ENCODE assay signal across 11 cellular contexts in genomic region chr10:70255329-70256299, GRCh38. TPM values are rescaled to one million over a fixed set of nuclear protein-coding genes. Genes with fewer than 3 reads are reported as not detected.
DNase-seq lines count a peak whose midpoint lies in the region; ATAC-seq and TF ChIP-seq lines count a peak whose summit lies in the region.
"Had no signal": no experiment of that assay in that cellular context is flagged by ENCODE, and none has a peak within 500 bp of the region (broad histone marks: within the 10 kb centered on the region; RNA-seq: fewer than 3 reads in every experiment).

No MANE protein-coding gene starts in this region.

- H3K9me3 ChIP-seq in thymus (ENCODE audit: control insufficient read depth) (no peaks in the 10 kb centered on the region), gastroesophageal sphincter (peaks cover 0 to 4% (median 0%) of the 10 kb centered on the region in 3 donors)
- H3K9me3 ChIP-seq: adrenal gland had no signal

- H3K4me3 Mint-ChIP-seq in activated naive CD8-positive, alpha-beta T cell treated with anti-CD3 and anti-CD28 coated beads for 36 hours = peak overlapping the region; percentile 58
- H3K4me3 Mint-ChIP-seq in immature natural killer cell = peak overlapping the region; percentile 21 to 73 (median 67)

- peaks cover 6% of the 10 kb centered on the region for H3K4me1 ChIP-seq in thymus (ENCODE audit: control insufficient read depth, insufficient read depth, low read length)
- peaks cover 0 to 9% (median 0%) of the 10 kb centered on the region in 3 donors for H3K4me1 ChIP-seq in gastroesophageal sphincter
- H3K4me1 ChIP-seq: adrenal gland had no signal

- H3K27ac ChIP-seq in thymus (ENCODE audit: low read depth) (no peak overlapping the region), gastroesophageal sphincter (no peak overlapping the region)
- H3K27ac ChIP-seq: adrenal gland had no signal

- H3K4me3 ChIP-seq in thymus (ENCODE audit: low read length) (peak overlapping the region; percentile 18), gastroesophageal sphincter (peak overlapping the region in 1 of 2 donors; percentile 12)
- H3K4me3 ChIP-seq: adrenal gland had no signal

- no peak overlapping the region for H3K27ac Mint-ChIP-seq in activated naive CD8-positive, alpha-beta T cell treated with anti-CD3 and anti-CD28 coated beads for 36 hours
- no peak overlapping the region for H3K27ac Mint-ChIP-seq in immature natural killer cell

- TF ChIP-seq EP300 in gastroesophageal sphincter (IDR thresholded peaks at IDR 0.05) = no peak

- no peaks in the 10 kb centered on the region for H3K36me3 Mint-ChIP-seq in activated naive CD8-positive, alpha-beta T cell treated with anti-CD3 and anti-CD28 coated beads for 36 hours
- no peaks in the 10 kb centered on the region for H3K36me3 Mint-ChIP-seq in immature natural killer cell

- WGBS in thymus = 6% methylated on average over 73 of the region's 73 CpGs
- WGBS in gastroesophageal sphincter (ENCODE audit: low coverage in 1 of 2), 2 donors = 37 to 49% methylated on average over 13 of the region's 73 CpGs

- no peak for TF ChIP-seq CTCF in gastroesophageal sphincter (IDR thresholded peaks at IDR 0.05)

- DNase-seq in activated CD8-positive, alpha-beta memory T cell treated with anti-CD3 and anti-CD28 coated beads for 24 hours = peak; percentile 68
- DNase-seq in activated CD8-positive, alpha-beta memory T cell treated with anti-CD3 and anti-CD28 coated beads, Interleukin-2, amount 50 U/mL, for 48 hours = no peak
- peak; percentile 19 for DNase-seq in activated naive CD8-positive, alpha-beta T cell treated with anti-CD3 and anti-CD28 coated beads for 36 hours
- DNase-seq in immature natural killer cell (peak; percentile 6 to 21 (median 19)), NCI-H1930 (lab: John Stamatoyannopoulos, UW) (no peak), COR-L47 (lab: John Stamatoyannopoulos, UW) (no peak)
- DNase-seq: NCI-H446 had no signal

- no peaks in the 10 kb centered on the region for H3K9me3 Mint-ChIP-seq in activated naive CD8-positive, alpha-beta T cell treated with anti-CD3 and anti-CD28 coated beads for 36 hours
- no peaks in the 10 kb centered on the region for H3K9me3 Mint-ChIP-seq in immature natural killer cell

- peaks cover 60% of the 10 kb centered on the region for H3K27me3 Mint-ChIP-seq in activated naive CD8-positive, alpha-beta T cell treated with anti-CD3 and anti-CD28 coated beads for 36 hours
- H3K27me3 Mint-ChIP-seq in immature natural killer cell (ENCODE audit: low read depth in 3 of 3) = peaks cover 8 to 15% (median 8%) of the 10 kb centered on the region in 3 donors

- peaks cover 7% of the 10 kb centered on the region for H3K4me1 Mint-ChIP-seq in activated naive CD8-positive, alpha-beta T cell treated with anti-CD3 and anti-CD28 coated beads for 36 hours
- peaks cover 5 to 9% of the 10 kb centered on the region in 2 donors for H3K4me1 Mint-ChIP-seq in immature natural killer cell

- no peaks in the 10 kb centered on the region for H3K36me3 ChIP-seq in thymus (ENCODE audit: control insufficient read depth, insufficient read depth)
- H3K36me3 ChIP-seq in gastroesophageal sphincter = no peaks in the 10 kb centered on the region
- H3K36me3 ChIP-seq: adrenal gland had no signal

- no peak for ATAC-seq in gastroesophageal sphincter

- no peak for TF ChIP-seq POLR2A in gastroesophageal sphincter (IDR thresholded peaks at IDR 0.05)

- H3K27me3 ChIP-seq in thymus (ENCODE audit: control insufficient read depth, insufficient read depth) (peaks cover 27% of the 10 kb centered on the region), gastroesophageal sphincter (peaks cover 60% of the 10 kb centered on the region)

RNA-seq across cellular contexts. Expression of gene PPA1, which starts 22.4 kb away (rescaled TPM):
- 100 to 1,000 TPM; 388 to 397 TPM for total RNA-seq in activated naive CD8-positive, alpha-beta T cell treated with anti-CD3 and anti-CD28 coated beads for 36 hours
- polyA plus RNA-seq in immature natural killer cell (100 to 1,000 TPM in 1 of 3 donors, 10 to 100 TPM in 2; 48.2 to 126 (median 77.8) TPM), thymus (150 TPM)
- 10 to 100 TPM; 45.0 to 91.4 (median 78.6) TPM for total RNA-seq in gastroesophageal sphincter

RNA-seq across cellular contexts. Expression of gene NPFFR1, which starts 28.2 kb away (rescaled TPM):
- not detected for total RNA-seq in activated naive CD8-positive, alpha-beta T cell treated with anti-CD3 and anti-CD28 coated beads for 36 hours
- polyA plus RNA-seq in immature natural killer cell (not detected), thymus (0.21 TPM)
- under 1 TPM in 3 of 4 donors, not detected in 1; under 0.01 to 0.04 (median under 0.01) TPM for total RNA-seq in gastroesophageal sphincter
- total RNA-seq: subcutaneous adipose tissue had no signal

Comparison
In these comparisons a context has a peak if more than half of its experiments do, and no peak if none do; other contexts are left out.
1. DNase-seq: peak in activated CD8-positive, alpha-beta memory T cell treated with anti-CD3 and anti-CD28 coated beads for 24 hours (single experiment), activated naive CD8-positive, alpha-beta T cell treated with anti-CD3 and anti-CD28 coated beads for 36 hours (single experiment) and immature natural killer cell (3 of 3); none in activated CD8-positive, alpha-beta memory T cell treated with anti-CD3 and anti-CD28 coated beads, Interleukin-2, amount 50 U/mL, for 48 hours (single experiment), NCI-H1930 (0 of 2) and COR-L47 (single experiment).
2. RNA of gene PPA1, which starts 22.4 kb away (total RNA-seq): 388 to 397 TPM in activated naive CD8-positive, alpha-beta T cell treated with anti-CD3 and anti-CD28 coated beads for 36 hours; 45.0 to 91.4 TPM in gastroesophageal sphincter; every median in the first group is over 4 times any median in the second.